21 cellular contexts compared by ENCODE assay signal in the genomic region with DNA sequence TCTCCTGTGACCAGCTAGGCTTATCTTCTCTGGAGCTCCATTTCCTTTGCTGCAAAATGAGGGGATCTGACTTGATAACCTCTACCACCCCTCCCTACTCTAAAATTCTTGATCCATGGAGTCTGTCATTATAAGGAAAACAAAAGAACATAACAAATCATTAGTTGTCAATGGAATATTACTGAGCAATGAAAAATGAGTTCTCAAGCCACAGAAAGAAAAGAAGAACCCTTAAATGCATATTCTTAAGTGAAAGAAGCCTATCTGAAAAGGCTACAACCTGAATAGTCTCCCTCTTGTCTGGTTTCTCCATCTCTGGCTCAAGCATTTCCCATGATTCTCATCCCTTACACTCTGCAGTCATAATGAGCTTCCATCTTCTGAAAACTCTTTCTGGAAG.
"Had no signal": no experiment of that assay in that cellular context is flagged by ENCODE, and none has a peak within 500 bp of the region (broad histone marks: within the 10 kb centered on the region; RNA-seq: fewer than 3 reads in every experiment).

No MANE protein-coding gene starts in this region.

- H3K27me3 ChIP-seq: foreskin keratinocyte, neutrophil, testis, tibial nerve had no signal

- H3K36me3 Mint-ChIP-seq: stimulated activated naive B cell treated with anti-CD40 and anti-IgM and Interleukin-4, amounts not matched to agents 10 μg/mL and 1 μg/mL and 100 μg/mL, for 72 hours had no signal

- H3K27me3 Mint-ChIP-seq: stimulated activated naive CD8-positive, alpha-beta T cell treated with anti-CD3 and anti-CD28 coated beads, Interleukin-15, amount 100 ng/mL, for 72 hours had no signal

- H3K9me3 ChIP-seq: left ventricle myocardium inferior, neutrophil, spleen, testis, tibial nerve had no signal

- H3K36me3 ChIP-seq: left ventricle myocardium inferior, neutrophil, tibial nerve had no signal

- H3K27ac Mint-ChIP-seq: endodermal cell; stimulated activated naive B cell treated with anti-CD40 and anti-IgM and Interleukin-4, amounts not matched to agents 10 μg/mL and 1 μg/mL and 100 μg/mL, for 72 hours had no signal

- H3K27ac ChIP-seq: coronary artery, foreskin keratinocyte, left ventricle myocardium inferior, neutrophil, spleen, testis, tibial nerve had no signal

- DNase-seq: effector CD4-positive, alpha-beta T cell; endodermal cell; erythroblast; foreskin keratinocyte; kidney; left cardiac atrium; left ventricle myocardium inferior; mesenchymal stem cell; midbrain; spleen; stimulated activated CD4-positive, alpha-beta T cell treated with anti-CD3 and anti-CD28 coated beads, Interleukin-15, amount 100 ng/mL, for 24 hours; stimulated activated CD4-positive, alpha-beta T cell treated with anti-CD3 and anti-CD28 coated beads, Interleukin-1b, Interleukin-23, amount 100 ng/mL, for 48 hours; stimulated activated CD4-positive, alpha-beta T cell treated with anti-CD3 and anti-CD28 coated beads, Interleukin-4, amount 100 ng/mL, for 24 hours; stimulated activated naive B cell treated with anti-CD40 and anti-IgM and Interleukin-4, amounts not matched to agents 10 μg/mL and 1 μg/mL and 100 μg/mL, for 72 hours; stimulated activated naive CD8-positive, alpha-beta T cell treated with anti-CD3 and anti-CD28 coated beads, Interleukin-15, amount 100 ng/mL, for 72 hours; testis had no signal

- ATAC-seq: foreskin keratinocyte; left cardiac atrium; sciatic nerve; stimulated activated naive B cell treated with anti-CD40 and anti-IgM and Interleukin-4, amounts not matched to agents 10 μg/mL and 1 μg/mL and 100 μg/mL, for 72 hours; stimulated activated naive CD8-positive, alpha-beta T cell treated with anti-CD3 and anti-CD28 coated beads, Interleukin-15, amount 100 ng/mL, for 72 hours had no signal

- H3K4me3 ChIP-seq: coronary artery, left ventricle myocardium inferior, lung, spleen, testis, tibial nerve had no signal

- H3K4me1 ChIP-seq: left ventricle myocardium inferior, testis had no signal

- H3K4me3 Mint-ChIP-seq: endodermal cell; stimulated activated naive B cell treated with anti-CD40 and anti-IgM and Interleukin-4, amounts not matched to agents 10 μg/mL and 1 μg/mL and 100 μg/mL, for 72 hours; stimulated activated naive CD8-positive, alpha-beta T cell treated with anti-CD3 and anti-CD28 coated beads, Interleukin-15, amount 100 ng/mL, for 72 hours had no signal
